Comparison of ENCODE assay signal across 9 cellular contexts in genomic region chr6:27617046-27617687, GRCh38.
A peak's percentile ranks its signal among the peaks of the same experiment; 100 is the strongest.
DNase-seq lines count a peak whose midpoint lies in the region; ATAC-seq, FAIRE-seq and TF ChIP-seq lines count a peak whose summit lies in the region.
"Had no signal": no experiment of that assay in that cellular context is flagged by ENCODE, and none has a peak within 500 bp of the region (broad histone marks: within the 10 kb centered on the region; RNA-seq: fewer than 3 reads in every experiment).

No MANE protein-coding gene starts in this region.

- FAIRE-seq in RCC 7860 (lab: Jason Lieb, UNC) (no peak), H54 (lab: Jason Lieb, UNC) (no peak)

- TF ChIP-seq CTCF in parathyroid adenoma (IDR thresholded peaks at IDR 0.05) = no peak

- H3K27ac ChIP-seq in duodenal mucosa (ENCODE audit: low read depth, low read length) (no peak overlapping the region), parathyroid adenoma (no peak overlapping the region), aorta (ENCODE audit: low read depth in 1 of 2, low read length in 2 of 2) (no peak overlapping the region)
- H3K27ac ChIP-seq: HL-60 had no signal

- peaks cover 0 to 11% of the 10 kb centered on the region in 2 donors for H3K4me1 ChIP-seq in duodenal mucosa (ENCODE audit: control insufficient read depth in 1 of 2, insufficient read depth in 2 of 2, low read length in 2 of 2)
- H3K4me1 ChIP-seq in parathyroid adenoma = no peaks in the 10 kb centered on the region
- H3K4me1 ChIP-seq in aorta (ENCODE audit: control insufficient read depth in 1 of 2, insufficient read depth in 2 of 2, low read length in 2 of 2) = no peaks in the 10 kb centered on the region

- H3K9ac ChIP-seq in duodenal mucosa (ENCODE audit: low read depth in 1 of 2, low read length in 2 of 2) (peak overlapping the region in 1 of 2 donors; percentile 11), parathyroid adenoma (no peak overlapping the region)

- peak overlapping the region; percentile 14 for H3K4me2 ChIP-seq in parathyroid adenoma (ENCODE audit: low read length)

- H3K27me3 ChIP-seq in duodenal mucosa (ENCODE audit: control insufficient read depth in 1 of 2, insufficient read depth in 2 of 2, low read length in 2 of 2) = peaks cover 14 to 20% of the 10 kb centered on the region in 2 donors
- peaks cover 5% of the 10 kb centered on the region for H3K27me3 ChIP-seq in parathyroid adenoma (ENCODE audit: control insufficient read depth, insufficient read depth, low read length)
- H3K27me3 ChIP-seq in aorta (ENCODE audit: control insufficient read depth in 1 of 2, insufficient read depth in 2 of 2, low read length in 1 of 2) = no peaks in the 10 kb centered on the region

- DNase-seq in ELR (ENCODE audit: low read depth) = peak; percentile 43
- peak; percentile 58 for DNase-seq in NCI-H1105 treated with DMSO at 0.1 percent for 48 hours (lab: John Stamatoyannopoulos, UW)
- DNase-seq in RCC 7860 (ENCODE audit: low spot score) = no peak
- DNase-seq in H54 (ENCODE audit: insufficient read length, low spot score) = no peak
- DNase-seq in aorta = no peak
- no peak for DNase-seq in activated CD4-positive, alpha-beta T cell treated with anti-CD3 and anti-CD28 coated beads for 4 hours

- 2 to 3% methylated on average over 18 of the region's 18 CpGs for WGBS in aorta, 2 donors

- H3K9me3 ChIP-seq in duodenal mucosa (ENCODE audit: control insufficient read depth in 1 of 2, low read length in 2 of 2) (no peaks in the 10 kb centered on the region), parathyroid adenoma (ENCODE audit: control insufficient read depth, low read length) (no peaks in the 10 kb centered on the region), aorta (ENCODE audit: control insufficient read depth, low read length) (peaks cover 3% of the 10 kb centered on the region)

- no peak for TF ChIP-seq POLR2A in H54 (IDR thresholded peaks at IDR 0.05; ENCODE audit: low read depth, low read length)

- ATAC-seq in aorta (ENCODE audit: low FRiP score) = no peak

- H3K4me3 ChIP-seq in duodenal mucosa (ENCODE audit: low read depth in 1 of 2, low read length in 2 of 2) (peak overlapping the region; percentile 55 to 62), parathyroid adenoma (ENCODE audit: low read depth, low read length) (no peak overlapping the region), aorta (ENCODE audit: low read length in 2 of 2) (peak overlapping the region in 1 of 2 donors; percentile 21)

- H2AFZ ChIP-seq in parathyroid adenoma = peak overlapping the region; percentile 62

- H3K36me3 ChIP-seq in duodenal mucosa (ENCODE audit: control insufficient read depth in 1 of 2, insufficient read depth in 2 of 2, low read length in 2 of 2) (no peaks in the 10 kb centered on the region), parathyroid adenoma (ENCODE audit: control insufficient read depth, insufficient read depth, low read length) (no peaks in the 10 kb centered on the region), aorta (ENCODE audit: control insufficient read depth in 1 of 2, insufficient read depth in 2 of 2, low read length in 1 of 2) (no peaks in the 10 kb centered on the region)

- intact Hi-C loops in aorta (cut with DNase I) = no loop called here

- no peaks in the 10 kb centered on the region for H3K79me2 ChIP-seq in parathyroid adenoma

Comparison
In these comparisons a context has a peak if more than half of its experiments do, and no peak if none do; other contexts are left out.
1. DNase-seq: peak in ELR (single experiment) and NCI-H1105 treated with DMSO at 0.1 percent for 48 hours (single experiment); none in RCC 7860 (single experiment), H54 (single experiment), aorta (0 of 2) and activated CD4-positive, alpha-beta T cell treated with anti-CD3 and anti-CD28 coated beads for 4 hours (0 of 2).